In the genomic region with DNA sequence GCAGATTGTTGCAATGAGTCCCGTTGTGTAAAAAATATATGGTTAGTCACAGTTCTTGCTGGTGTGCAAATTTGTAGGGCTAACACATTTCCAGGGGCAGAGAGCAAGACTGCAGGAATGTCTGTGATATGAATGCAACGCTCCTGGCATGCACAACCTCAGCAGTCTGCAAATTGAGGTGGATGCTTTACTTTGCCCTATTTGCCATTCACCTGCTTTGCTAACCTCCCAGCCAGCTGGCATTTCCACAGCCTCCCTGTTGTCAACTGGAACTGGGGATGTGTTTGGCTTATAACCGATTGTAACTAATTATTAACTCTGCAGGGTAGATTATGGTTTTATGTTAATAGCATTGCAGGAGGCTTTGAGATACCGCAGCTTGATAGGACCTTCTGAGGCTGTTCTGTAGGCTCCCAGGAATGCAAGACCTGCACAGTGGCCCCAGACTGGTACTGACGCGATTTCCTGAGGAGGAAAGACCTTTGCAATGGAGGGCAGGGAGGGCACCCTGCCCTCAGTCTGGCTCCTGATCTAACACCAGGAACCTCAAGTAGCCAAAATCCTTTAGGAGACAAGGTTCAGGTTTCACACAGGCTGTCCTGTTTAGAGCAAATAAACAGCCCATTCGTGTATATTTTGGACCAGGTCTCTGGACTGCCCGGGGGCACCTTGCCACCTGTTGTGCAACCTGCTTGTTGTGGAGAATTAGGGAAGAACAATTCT, we compare ENCODE assay signal across 17 cellular contexts. TPM values are rescaled to one million over a fixed set of nuclear protein-coding genes. Genes with fewer than 3 reads are reported as not detected.
DNase-seq lines count a peak whose midpoint lies in the region; ATAC-seq and TF ChIP-seq lines count a peak whose summit lies in the region.
"Had no signal": no experiment of that assay in that cellular context is flagged by ENCODE, and none has a peak within 500 bp of the region (broad histone marks: within the 10 kb centered on the region; RNA-seq: fewer than 3 reads in every experiment).

No MANE protein-coding gene starts in this region.

- H3K36me3 ChIP-seq in BLaER1 treated with 17β-estradiol and CSF1 and Interleukin-3, amounts not matched to agents 10 nM and 100 nM: no peaks in the 10 kb centered on the region
- H3K36me3 ChIP-seq in mucosa of rectum (ENCODE audit: control insufficient read depth in 2 of 2, insufficient read depth in 2 of 2, low read length in 2 of 2): no peaks in the 10 kb centered on the region
- H3K36me3 ChIP-seq: breast epithelium, heart right ventricle had no signal

- no peak overlapping the region; a peak in 1 of 20 replicates for H3K4me3 ChIP-seq in BLaER1 treated with 17β-estradiol and CSF1 and Interleukin-3, amounts not matched to agents 10 nM and 100 nM
- H3K4me3 ChIP-seq in mucosa of rectum (ENCODE audit: low read length in 2 of 2): no peak overlapping the region
- H3K4me3 ChIP-seq: breast epithelium, heart right ventricle had no signal

- peak overlapping the region; percentile 49 to 84 (median 70) for H3K4me2 ChIP-seq in BLaER1 treated with 17β-estradiol and CSF1 and Interleukin-3, amounts not matched to agents 10 nM and 100 nM

- no peak for ATAC-seq in HG03095 (IDR thresholded peaks at IDR 0.05; ENCODE audit: unreplicated experiment)
- ATAC-seq: activated T-helper 17 cell treated with anti-CD3 and anti-CD28 coated beads, Interleukin-2, amount 50 U/mL, for 72 hours; heart right ventricle; T-helper 17 cell had no signal

- peaks cover 18 to 38% (median 29%) of the 10 kb centered on the region in 10 experiments for H3K4me1 ChIP-seq in BLaER1 treated with 17β-estradiol and CSF1 and Interleukin-3, amounts not matched to agents 10 nM and 100 nM
- peaks cover 48 to 56% of the 10 kb centered on the region in 2 donors for H3K4me1 ChIP-seq in mucosa of rectum (ENCODE audit: control insufficient read depth in 2 of 2, insufficient read depth in 2 of 2, low read length in 2 of 2)
- H3K4me1 ChIP-seq: breast epithelium had no signal

- no peaks in the 10 kb centered on the region for H3K27me3 ChIP-seq in BLaER1 treated with 17β-estradiol and CSF1 and Interleukin-3, amounts not matched to agents 10 nM and 100 nM
- H3K27me3 ChIP-seq in mucosa of rectum (ENCODE audit: control insufficient read depth in 2 of 2, insufficient read depth in 2 of 2, low read length in 2 of 2): no peaks in the 10 kb centered on the region
- H3K27me3 ChIP-seq: breast epithelium had no signal

- no peak overlapping the region for H3K9ac ChIP-seq in BLaER1 treated with 17β-estradiol and CSF1 and Interleukin-3, amounts not matched to agents 10 nM and 100 nM
- H3K9ac ChIP-seq in mucosa of rectum (ENCODE audit: low read depth in 1 of 2, low read length in 2 of 2): no peak overlapping the region

- H4K20me1 ChIP-seq in BLaER1 treated with 17β-estradiol and CSF1 and Interleukin-3, amounts not matched to agents 10 nM and 100 nM: no peaks in the 10 kb centered on the region

- peak overlapping the region in 2 of 11 experiments; percentile 3 to 10; a peak in 3 of 22 replicates for H3K27ac ChIP-seq in BLaER1 treated with 17β-estradiol and CSF1 and Interleukin-3, amounts not matched to agents 10 nM and 100 nM
- peak overlapping the region; percentile 52 to 70 for H3K27ac ChIP-seq in mucosa of rectum (ENCODE audit: low read depth in 2 of 2, low read length in 2 of 2)
- H3K27ac ChIP-seq: heart right ventricle, HL-60 had no signal

- H3K9me3 ChIP-seq in BLaER1 treated with 17β-estradiol and CSF1 and Interleukin-3, amounts not matched to agents 10 nM and 100 nM (replicated peaks in 1 of 11): peaks cover 0 to 4% (median 0%) of the 10 kb centered on the region in 11 experiments; a peak in 3 of 22 replicates
- H3K9me3 ChIP-seq in mucosa of rectum (ENCODE audit: control insufficient read depth in 2 of 2, low read length in 2 of 2): no peaks in the 10 kb centered on the region
- H3K9me3 ChIP-seq: breast epithelium, heart right ventricle had no signal

- TF ChIP-seq POLR2A in erythroblast (IDR thresholded peaks at IDR 0.05; ENCODE audit: low read length): no peak

- DNase-seq in NCI-H69 (lab: John Stamatoyannopoulos, UW) (peak; percentile 22), dermis blood vessel endothelial cell (peak; percentile 22), epidermal melanocyte (ENCODE audit: insufficient read length, low spot score) (no peak), erythroblast (lab: John Stamatoyannopoulos, UW) (no peak), activated T-cell treated with anti-CD3 and anti-CD28 coated beads for 4 hours (no peak)
- DNase-seq: AML-193, H7, heart right ventricle, MM.1S, T-helper 17 cell had no signal

RNA-seq across cellular contexts. Expression of gene EDN1, which starts 53.4 kb away (rescaled TPM):
- total RNA-seq in dermis blood vessel endothelial cell: 247 and 438 TPM in 2 replicates
- total RNA-seq: OCI-LY7 had no signal

Comparison
In these comparisons a context has a peak if more than half of its experiments do, and no peak if none do; other contexts are left out.
1. DNase-seq: peak in NCI-H69 (single experiment) and dermis blood vessel endothelial cell (single experiment); none in epidermal melanocyte (single experiment), erythroblast (0 of 2) and activated T-cell treated with anti-CD3 and anti-CD28 coated beads for 4 hours (single experiment).